ENCODE assay signal across 8 cellular contexts in genomic region chr9:68895741-68896478, GRCh38.
DNase-seq lines count a peak whose midpoint lies in the region; ATAC-seq and TF ChIP-seq lines count a peak whose summit lies in the region.

No MANE protein-coding gene starts in this region.

- intact Hi-C loops in heart right ventricle (cut with DNase I): loop anchor here in 2 of 10 donors (10.0 kb wide), 3 partner anchors 59 to 111 kb away; a partner anchor contains a TSS

- ATAC-seq in GM21360 (IDR thresholded peaks at IDR 0.05; ENCODE audit: unreplicated experiment) (peak; percentile 84), HG03469 (IDR thresholded peaks at IDR 0.05; ENCODE audit: unreplicated experiment) (peak; percentile 74), heart right ventricle (peak in 7 of 8 donors; percentile 60 to 80 (median 63))

- 26 to 39% methylated on average over 6 of the region's 6 CpGs for WGBS in heart right ventricle, 2 donors

- H3K9me3 Mint-ChIP-seq in progenitor cell of endocrine pancreas (ENCODE audit: low read depth): no peaks in the 10 kb centered on the region

- H3K27me3 ChIP-seq in GM06990 (replicated peaks; ENCODE audit: control insufficient read depth, insufficient read depth, low read length) (no peaks in the 10 kb centered on the region), heart right ventricle (no peaks in the 10 kb centered on the region)

- H3K27me3 Mint-ChIP-seq in progenitor cell of endocrine pancreas: peaks cover 10% of the 10 kb centered on the region

- no peak for TF ChIP-seq CTCF in GM06990 (IDR thresholded peaks at IDR 0.05; ENCODE audit: insufficient read depth, low read length, poor library complexity, severe bottlenecking)
- no peak for TF ChIP-seq CTCF in heart right ventricle (IDR thresholded peaks at IDR 0.05)
- no peak for TF ChIP-seq CTCF in progenitor cell of endocrine pancreas (IDR thresholded peaks at IDR 0.05; ENCODE audit: unreplicated experiment)

- H3K27ac ChIP-seq in heart right ventricle: peak overlapping the region in 9 of 10 donors; percentile 13 to 67 (median 49)

- H3K9me3 ChIP-seq in heart right ventricle: no peaks in the 10 kb centered on the region

- H3K4me3 ChIP-seq in GM06990 (replicated peaks; ENCODE audit: low read depth, low read length): peak overlapping the region; percentile 7; the same call in 1 of the 2 replicates
- peak overlapping the region in 4 of 10 donors; percentile 4 to 26 (median 10) for H3K4me3 ChIP-seq in heart right ventricle

- H3K36me3 Mint-ChIP-seq in progenitor cell of endocrine pancreas (ENCODE audit: insufficient read depth): no peaks in the 10 kb centered on the region

- H3K4me1 Mint-ChIP-seq in progenitor cell of endocrine pancreas (ENCODE audit: low read depth): peaks cover 13% of the 10 kb centered on the region

- peak; percentile 33 for DNase-seq in GM06990 (ENCODE audit: extremely low read depth, insufficient read length)
- no peak for DNase-seq in heart right ventricle
- DNase-seq in NCI-H774 (lab: John Stamatoyannopoulos, UW): no peak
- no peak for DNase-seq in NCI-H146 (lab: John Stamatoyannopoulos, UW)
- no peak for DNase-seq in progenitor cell of endocrine pancreas (ENCODE audit: low spot score, unreplicated experiment)
- DNase-seq in OCI-M2 (lab: John Stamatoyannopoulos, UW; ENCODE audit: unreplicated experiment): no peak

- no peak overlapping the region for H3K4me3 Mint-ChIP-seq in progenitor cell of endocrine pancreas (ENCODE audit: low read depth)

- no peak overlapping the region for H3K27ac Mint-ChIP-seq in progenitor cell of endocrine pancreas

- H3K4me1 ChIP-seq in heart right ventricle: peaks cover 0 to 61% (median 32%) of the 10 kb centered on the region in 9 donors

- H3K36me3 ChIP-seq in GM06990 (ENCODE audit: control insufficient read depth, insufficient read depth, low read length): no peaks in the 10 kb centered on the region
- H3K36me3 ChIP-seq in heart right ventricle: no peaks in the 10 kb centered on the region
